Comparison of ENCODE assay signal across 16 cellular contexts in genomic region chr7:44210107-44210506, GRCh38. TPM values are rescaled to one million over a fixed set of nuclear protein-coding genes. Genes with fewer than 3 reads are reported as not detected.
A peak's percentile ranks its signal among the peaks of the same experiment; 100 is the strongest.
DNase-seq lines count a peak whose midpoint lies in the region; ATAC-seq and TF ChIP-seq lines count a peak whose summit lies in the region.
"Had no signal": no experiment of that assay in that cellular context is flagged by ENCODE, and none has a peak within 500 bp of the region (broad histone marks: within the 10 kb centered on the region; RNA-seq: fewer than 3 reads in every experiment).

No MANE protein-coding gene starts in this region.

- H3K4me3 Mint-ChIP-seq in endothelial cell (ENCODE audit: unreplicated experiment): peak overlapping the region; percentile 16
- H3K4me3 Mint-ChIP-seq: H9 had no signal

- TF ChIP-seq EP300 in stomach (IDR thresholded peaks at IDR 0.05): no peak

- H3K4me3 ChIP-seq in upper lobe of right lung (no peak overlapping the region), MG63 (no peak overlapping the region), stomach (no peak overlapping the region)
- H3K4me3 ChIP-seq: BLaER1 had no signal

- no peaks in the 10 kb centered on the region for H3K9me3 Mint-ChIP-seq in endothelial cell (ENCODE audit: unreplicated experiment)
- H3K9me3 Mint-ChIP-seq: H9 had no signal

- H3K36me3 Mint-ChIP-seq in endothelial cell (ENCODE audit: low read depth, unreplicated experiment): peaks cover 33% of the 10 kb centered on the region

- WGBS in stomach, 5 donors: 75 to 89% (median 84%) methylated on average over 5 of the region's 5 CpGs

- no peaks in the 10 kb centered on the region for H3K27me3 Mint-ChIP-seq in endothelial cell (ENCODE audit: unreplicated experiment)

- no peak for TF ChIP-seq POLR2A in stomach (IDR thresholded peaks at IDR 0.05)

- peaks cover 2% of the 10 kb centered on the region for H3K4me1 Mint-ChIP-seq in endothelial cell (ENCODE audit: unreplicated experiment)

- ATAC-seq in upper lobe of right lung: no peak

- H3K27ac Mint-ChIP-seq in endothelial cell (ENCODE audit: unreplicated experiment): no peak overlapping the region
- H3K27ac Mint-ChIP-seq: H9 had no signal

- H3K9me3 ChIP-seq in upper lobe of right lung (no peaks in the 10 kb centered on the region), MG63 (no peaks in the 10 kb centered on the region), stomach (no peaks in the 10 kb centered on the region)
- H3K9me3 ChIP-seq: BLaER1 had no signal

- DNase-seq in activated CD8-positive, alpha-beta memory T cell treated with anti-CD3 and anti-CD28 coated beads, Interleukin-2, amount 50 U/mL, for 4 hours: peak; percentile 7
- no peak for DNase-seq in activated CD8-positive, alpha-beta memory T cell treated with anti-CD3 and anti-CD28 coated beads, Interleukin-2, amount 50 U/mL, for 48 hours
- DNase-seq in endothelial cell (ENCODE audit: low spot score) (no peak), mesenteric fat pad (ENCODE audit: low spot score) (peak; percentile 16), upper lobe of right lung (peak; percentile 7), ecto neural progenitor cell (ENCODE audit: low spot score) (no peak), MG63 (no peak), stomach (no peak)
- DNase-seq: 8988T, AML-193, DMS153, DMS79 treated with DMSO at 0.1 percent for 48 hours, EL, GOT3, H9 had no signal

- H3K4me1 ChIP-seq in upper lobe of right lung (no peaks in the 10 kb centered on the region), stomach (no peaks in the 10 kb centered on the region)
- H3K4me1 ChIP-seq: BLaER1 had no signal

- H3K27me3 ChIP-seq in upper lobe of right lung: no peaks in the 10 kb centered on the region
- no peaks in the 10 kb centered on the region for H3K27me3 ChIP-seq in MG63
- no peaks in the 10 kb centered on the region for H3K27me3 ChIP-seq in stomach
- H3K27me3 ChIP-seq: BLaER1 had no signal

- TF ChIP-seq CTCF in endothelial cell (IDR thresholded peaks at IDR 0.05; ENCODE audit: unreplicated experiment): no peak
- TF ChIP-seq CTCF in upper lobe of right lung (IDR thresholded peaks at IDR 0.05): no peak
- no peak for TF ChIP-seq CTCF in stomach (IDR thresholded peaks at IDR 0.05)

- no peak overlapping the region for H3K27ac ChIP-seq in upper lobe of right lung
- H3K27ac ChIP-seq in stomach: no peak overlapping the region
- H3K27ac ChIP-seq: BLaER1 had no signal

- H3K36me3 ChIP-seq in upper lobe of right lung (peaks cover 88% of the 10 kb centered on the region), MG63 (peaks cover 73% of the 10 kb centered on the region), stomach (peaks cover 76 to 96% (median 90%) of the 10 kb centered on the region in 4 donors)

- intact Hi-C loops in upper lobe of right lung (cut with DNase I): no loop called here
- intact Hi-C loops in stomach (cut with DNase I; ENCODE audit: low total_unique reads): no loop called here

RNA-seq across cellular contexts. Expression of gene YKT6, which starts 9.3 kb away (rescaled TPM):
- total RNA-seq in endothelial cell (ENCODE audit: unreplicated experiment) (98.4 TPM), mesenteric fat pad (77.4 TPM), upper lobe of right lung (54.7 TPM), stomach (10 to 100 TPM; 35.7 to 86.9 (median 52.0) TPM)
- total RNA-seq in MG63 (2014; rRNA removed; shearing (Covaris generic); ENCODE audit: low replicate concordance): 121 and 140 TPM in 2 replicates
- polyA plus RNA-seq in stomach: 10 to 100 TPM; 35.3 to 58.7 (median 52.4) TPM

RNA-seq across cellular contexts. Expression of gene GCK, which starts 20.9 kb away (rescaled TPM):
- total RNA-seq in endothelial cell (ENCODE audit: unreplicated experiment) (not detected), mesenteric fat pad (0.48 TPM), upper lobe of right lung (0.23 TPM), stomach (under 1 TPM in 1 of 5 donors, not detected in 4; 0.55 TPM)
- not detected in 2 replicates for total RNA-seq in MG63 (2014; rRNA removed; shearing (Covaris generic); ENCODE audit: low replicate concordance)
- polyA plus RNA-seq in stomach: 1 to 10 TPM in 2 of 3 donors, under 1 TPM in 1; 0.80 to 1.9 (median 1.4) TPM

Comparison
In these comparisons a context has a peak if more than half of its experiments do, and no peak if none do; other contexts are left out.
1. DNase-seq: peak in activated CD8-positive, alpha-beta memory T cell treated with anti-CD3 and anti-CD28 coated beads, Interleukin-2, amount 50 U/mL, for 4 hours (single experiment), mesenteric fat pad (single experiment) and upper lobe of right lung (single experiment); none in activated CD8-positive, alpha-beta memory T cell treated with anti-CD3 and anti-CD28 coated beads, Interleukin-2, amount 50 U/mL, for 48 hours (single experiment), endothelial cell (single experiment), ecto neural progenitor cell (single experiment), MG63 (single experiment) and stomach (single experiment).